ENCODE assay signal across 8 cellular contexts in the genomic region with DNA sequence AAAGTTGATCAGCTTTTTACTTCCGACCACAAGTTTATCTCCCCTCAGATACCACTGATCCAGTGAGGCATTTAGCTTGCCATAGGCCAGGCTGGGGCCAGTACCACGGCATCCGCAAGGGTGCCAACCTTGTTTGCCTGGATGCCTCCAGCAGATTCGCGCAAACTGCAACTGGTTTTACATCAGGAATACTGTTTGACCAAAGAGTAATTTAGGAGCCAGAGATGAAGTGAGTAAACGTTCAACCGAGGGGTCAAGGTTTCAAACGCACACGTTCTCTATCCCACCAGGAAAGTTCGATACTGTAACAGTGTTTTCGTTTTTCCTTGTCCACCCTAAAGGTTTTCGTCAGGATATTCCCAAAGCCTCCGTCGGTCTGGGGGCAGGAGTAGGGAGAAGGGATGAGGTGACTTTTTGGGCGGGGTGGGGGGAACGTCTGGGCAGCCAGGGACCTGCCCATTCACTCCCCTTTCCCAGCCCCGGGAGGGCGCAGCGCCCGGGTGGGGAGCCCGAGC. TPM values are rescaled to one million over a fixed set of nuclear protein-coding genes. Genes with fewer than 3 reads are reported as not detected.
A peak's percentile ranks its signal among the peaks of the same experiment; 100 is the strongest.
DNase-seq lines count a peak whose midpoint lies in the region; ATAC-seq, FAIRE-seq and TF ChIP-seq lines count a peak whose summit lies in the region.

A gene with protein sequence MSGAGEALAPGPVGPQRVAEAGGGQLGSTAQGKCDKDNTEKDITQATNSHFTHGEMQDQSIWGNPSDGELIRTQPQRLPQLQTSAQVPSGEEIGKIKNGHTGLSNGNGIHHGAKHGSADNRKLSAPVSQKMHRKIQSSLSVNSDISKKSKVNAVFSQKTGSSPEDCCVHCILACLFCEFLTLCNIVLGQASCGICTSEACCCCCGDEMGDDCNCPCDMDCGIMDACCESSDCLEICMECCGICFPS (plus strand): TSS at position 459 of the 515 bp plus-strand sequence. CDS start 940 bp downstream, outside the sequence.

- H3K9ac ChIP-seq in NT2/D1 (ENCODE audit: insufficient read length, low read depth), result peak within 1 kb of the TSS; percentile 71
- H3K9ac ChIP-seq in iPS-18a (ENCODE audit: low read length), result peak within 1 kb of the TSS; percentile 74
- H3K9ac ChIP-seq in skeletal muscle satellite cell (ENCODE audit: low read depth, low read length), result peak within 1 kb of the TSS; percentile 91

- H3K4me3 ChIP-seq in BE2C (ENCODE audit: low read depth, low read length), result peak within 1 kb of the TSS; percentile 15
- peak within 1 kb of the TSS; percentile 56 for H3K4me3 ChIP-seq in NT2/D1 (ENCODE audit: insufficient read length, low read depth)
- peak within 1 kb of the TSS; percentile 72 for H3K4me3 ChIP-seq in astrocyte of the cerebellum (ENCODE audit: low read depth, low read length)
- H3K4me3 ChIP-seq in iPS-18a (ENCODE audit: low read length), result peak within 1 kb of the TSS; percentile 77
- peak within 1 kb of the TSS; percentile 77 for H3K4me3 ChIP-seq in skeletal muscle satellite cell (ENCODE audit: low read length)

- DNase-seq in BE2C (no peak), NT2/D1 (ENCODE audit: low read depth, low spot score) (no peak), astrocyte of the cerebellum (ENCODE audit: low read depth) (no peak), D721Med (ENCODE audit: insufficient read length, low spot score) (no peak)

- peak within 1 kb of the TSS; percentile 81 for H3K4me2 ChIP-seq in skeletal muscle satellite cell (ENCODE audit: low read length)

- ATAC-seq in GM21515 (IDR thresholded peaks at IDR 0.05; ENCODE audit: unreplicated experiment) (no peak), GM21447 (IDR thresholded peaks at IDR 0.05; ENCODE audit: unreplicated experiment) (no peak)

- no peak for TF ChIP-seq CTCF in BE2C (IDR thresholded peaks at IDR 0.05; ENCODE audit: low read depth, low read length)
- TF ChIP-seq CTCF in astrocyte of the cerebellum (IDR thresholded peaks at IDR 0.05; ENCODE audit: low read depth, low read length, missing control alignments), result no peak
- TF ChIP-seq CTCF in D721Med (IDR thresholded peaks at IDR 0.05; ENCODE audit: insufficient read depth, missing control alignments), result no peak

- no peak for FAIRE-seq in D721Med (lab: Jason Lieb, UNC)

- H3K36me3 ChIP-seq in BE2C (no peaks in the 10 kb centered on the region), NT2/D1 (ENCODE audit: insufficient read depth, insufficient read length, low read length) (peaks cover 2% of the 10 kb centered on the region), iPS-18a (ENCODE audit: control insufficient read depth, low read depth, low read length) (no peaks in the 10 kb centered on the region), skeletal muscle satellite cell (ENCODE audit: insufficient read depth, low read length) (peaks cover 5% of the 10 kb centered on the region)

- in situ Hi-C loops in astrocyte of the cerebellum (cut with HindIII; ENCODE audit: low sequenced_read_pairs), result no loop called here

- peaks cover 26% of the 10 kb centered on the region for H3K27me3 ChIP-seq in BE2C
- H3K27me3 ChIP-seq in NT2/D1 (ENCODE audit: insufficient read depth, insufficient read length), result peaks cover 5% of the 10 kb centered on the region
- H3K27me3 ChIP-seq in iPS-18a (ENCODE audit: control insufficient read depth, insufficient read depth, low read length), result peaks cover 11% of the 10 kb centered on the region
- H3K27me3 ChIP-seq in skeletal muscle satellite cell (ENCODE audit: control insufficient read depth, insufficient read depth, low read length), result no peaks in the 10 kb centered on the region

- H3K27ac ChIP-seq in iPS-18a (ENCODE audit: low read length), result no peak within 1 kb of the TSS

- no peaks in the 10 kb centered on the region for H3K9me3 ChIP-seq in BE2C
- no peaks in the 10 kb centered on the region for H3K9me3 ChIP-seq in NT2/D1 (ENCODE audit: insufficient read depth, low read length)
- H3K9me3 ChIP-seq in iPS-18a (ENCODE audit: control insufficient read depth, low read depth, low read length), result no peaks in the 10 kb centered on the region
- no peaks in the 10 kb centered on the region for H3K9me3 ChIP-seq in skeletal muscle satellite cell (replicated peaks; ENCODE audit: low read length)

- no peaks in the 10 kb centered on the region for H3K4me1 ChIP-seq in BE2C
- no peaks in the 10 kb centered on the region for H3K4me1 ChIP-seq in NT2/D1 (ENCODE audit: insufficient read depth, insufficient read length)
- peaks cover 8% of the 10 kb centered on the region for H3K4me1 ChIP-seq in iPS-18a (ENCODE audit: control insufficient read depth, low read depth, low read length)
- peaks cover 19% of the 10 kb centered on the region for H3K4me1 ChIP-seq in skeletal muscle satellite cell (ENCODE audit: control insufficient read depth, insufficient read depth, low read length)

RNA-seq across cellular contexts. Expression of the gene that starts here (rescaled TPM):
- not detected for polyA plus RNA-seq in BE2C (2012; ENCODE audit: insufficient read depth, insufficient read length, low read depth)
- total RNA-seq in skeletal muscle satellite cell (2012; rRNA removed), result 32.7 and 34.3 TPM in 2 replicates

Comparison
In these comparisons a context has a peak if more than half of its experiments do, and no peak if none do; other contexts are left out.
1. H3K4me3 ChIP-seq: peak in every context shown above with its lines; median percentile 77 in iPS-18a; 77 in skeletal muscle satellite cell; 72 in astrocyte of the cerebellum; 56 in NT2/D1; 15 in BE2C.